In genomic region chr7:85673881-85674280, GRCh38 we compare ENCODE assay signal across 28 cellular contexts.
"Had no signal": no experiment of that assay in that cellular context is flagged by ENCODE, and none has a peak within 500 bp of the region (broad histone marks: within the 10 kb centered on the region; RNA-seq: fewer than 3 reads in every experiment).

No MANE protein-coding gene starts in this region.

- H3K4me1 ChIP-seq: Peyer's patch, SJSA1 had no signal

- H3K27ac ChIP-seq: coronary artery, Peyer's patch, SJSA1, VCaP had no signal

- ATAC-seq: activated T-helper 17 cell treated with anti-CD3 and anti-CD28 coated beads, Interleukin-2, amount 50 U/mL, for 72 hours; T-helper 17 cell had no signal

- H3K9me3 ChIP-seq: Peyer's patch, SJSA1 had no signal

- H3K27me3 ChIP-seq: Peyer's patch, SJSA1 had no signal

- H3K36me3 ChIP-seq: Peyer's patch, SJSA1 had no signal

- H3K4me3 ChIP-seq: coronary artery, Peyer's patch, SJSA1 had no signal

- DNase-seq: activated CD4-positive, alpha-beta memory T cell treated with anti-CD3 and anti-CD28 coated beads, Interleukin-2, amount 10 ng/mL, durations not matched to agents 7 days and 5 days; activated CD4-positive, alpha-beta T cell treated with anti-CD3 and anti-CD28 coated beads, Interleukin-2, amount 10 ng/mL, durations not matched to agents 7 days and 5 days; activated CD4-positive, CD25-positive, alpha-beta regulatory T cell; activated gamma-delta T cell; activated naive CD4-positive, alpha-beta T cell treated with anti-CD3 and anti-CD28 coated beads for 36 hours; activated T-cell treated with anti-CD3 and anti-CD28 coated beads for 4 hours; activated T-cell treated with anti-CD3 and anti-CD28 coated beads, Interleukin-2, amount 50 U/mL, for 48 hours; anterior cingulate cortex; NCI-H1092; NCI-H1417; NCI-H1694; NCI-H2029; NCI-H2107; NCI-H2171 treated with DMSO at 0.1 percent for 48 hours; NCI-H345; NCI-H510A; NCI-H69; NK-92 treated with Interleukin-12 subunit alpha and Interleukin-12 subunit beta, amount 100 ng/mL, for 24 hours; OCI-M1; SHP77; T-helper 17 cell; T1000 had no signal

- FAIRE-seq: TTC549 had no signal
